1 cellular context compared by ENCODE assay signal in the genomic region with DNA sequence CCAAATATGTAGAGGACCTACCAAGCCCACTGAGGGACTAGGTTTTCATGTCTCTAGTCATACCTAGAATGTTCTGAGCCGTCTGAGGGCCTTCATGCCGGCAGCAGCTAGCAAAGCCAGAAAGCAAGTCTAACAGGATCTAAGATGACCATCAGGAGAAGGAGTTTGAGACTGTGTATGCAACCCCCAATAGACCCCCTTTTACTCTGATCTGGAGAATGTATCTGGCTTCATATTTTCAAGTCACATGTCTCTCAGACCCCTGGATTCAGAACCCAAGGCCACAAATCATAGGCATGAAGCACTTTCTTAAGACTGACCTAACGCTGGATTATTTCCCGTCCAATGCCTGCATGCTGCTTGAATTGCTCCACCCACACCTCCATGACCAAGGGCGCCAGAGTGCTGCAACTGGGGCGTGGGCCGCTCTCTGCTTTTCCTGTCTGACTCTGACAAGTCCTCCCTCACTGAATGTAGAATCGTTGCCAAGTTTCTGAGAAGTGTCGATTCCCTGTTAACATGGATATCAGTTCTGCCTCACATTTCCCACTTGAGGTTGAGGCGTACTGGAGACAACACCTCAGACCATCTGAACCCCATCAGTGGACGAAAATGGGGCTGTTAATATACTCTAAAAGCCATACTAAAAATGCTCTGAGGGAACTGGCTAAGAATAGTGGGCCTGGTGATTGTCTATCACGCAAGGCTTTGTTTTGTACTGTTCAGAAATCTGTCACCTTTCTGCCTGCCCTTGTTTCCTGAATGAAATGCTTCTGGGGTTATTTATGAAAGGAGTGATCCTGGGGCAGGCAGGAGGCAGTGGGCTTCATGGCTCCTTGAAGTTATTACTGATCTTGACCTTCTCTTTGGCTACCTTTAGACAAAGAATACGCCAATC.
TF ChIP-seq lines count a peak whose summit lies in the region.

No MANE protein-coding gene starts in this region.

TF ChIP-seq in K562, 482 proteins besides CTCF, POLR2A, EP300 and RAD21 (continued from another document and continues in another):
- TF ChIP-seq, protein P1, sequence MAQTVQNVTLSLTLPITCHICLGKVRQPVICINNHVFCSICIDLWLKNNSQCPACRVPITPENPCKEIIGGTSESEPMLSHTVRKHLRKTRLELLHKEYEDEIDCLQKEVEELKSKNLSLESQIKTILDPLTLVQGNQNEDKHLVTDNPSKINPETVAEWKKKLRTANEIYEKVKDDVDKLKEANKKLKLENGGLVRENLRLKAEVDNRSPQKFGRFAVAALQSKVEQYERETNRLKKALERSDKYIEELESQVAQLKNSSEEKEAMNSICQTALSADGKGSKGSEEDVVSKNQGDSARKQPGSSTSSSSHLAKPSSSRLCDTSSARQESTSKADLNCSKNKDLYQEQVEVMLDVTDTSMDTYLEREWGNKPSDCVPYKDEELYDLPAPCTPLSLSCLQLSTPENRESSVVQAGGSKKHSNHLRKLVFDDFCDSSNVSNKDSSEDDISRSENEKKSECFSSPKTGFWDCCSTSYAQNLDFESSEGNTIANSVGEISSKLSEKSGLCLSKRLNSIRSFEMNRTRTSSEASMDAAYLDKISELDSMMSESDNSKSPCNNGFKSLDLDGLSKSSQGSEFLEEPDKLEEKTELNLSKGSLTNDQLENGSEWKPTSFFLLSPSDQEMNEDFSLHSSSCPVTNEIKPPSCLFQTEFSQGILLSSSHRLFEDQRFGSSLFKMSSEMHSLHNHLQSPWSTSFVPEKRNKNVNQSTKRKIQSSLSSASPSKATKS (CRISPR knock-in tag; IDR thresholded peaks at IDR 0.05) = no peak
- no peak for TF ChIP-seq ZSCAN32 (CRISPR knock-in tag; IDR thresholded peaks at IDR 0.05)
- no peak for TF ChIP-seq TARDBP (IDR thresholded peaks at IDR 0.05)
- TF ChIP-seq, protein P2, sequence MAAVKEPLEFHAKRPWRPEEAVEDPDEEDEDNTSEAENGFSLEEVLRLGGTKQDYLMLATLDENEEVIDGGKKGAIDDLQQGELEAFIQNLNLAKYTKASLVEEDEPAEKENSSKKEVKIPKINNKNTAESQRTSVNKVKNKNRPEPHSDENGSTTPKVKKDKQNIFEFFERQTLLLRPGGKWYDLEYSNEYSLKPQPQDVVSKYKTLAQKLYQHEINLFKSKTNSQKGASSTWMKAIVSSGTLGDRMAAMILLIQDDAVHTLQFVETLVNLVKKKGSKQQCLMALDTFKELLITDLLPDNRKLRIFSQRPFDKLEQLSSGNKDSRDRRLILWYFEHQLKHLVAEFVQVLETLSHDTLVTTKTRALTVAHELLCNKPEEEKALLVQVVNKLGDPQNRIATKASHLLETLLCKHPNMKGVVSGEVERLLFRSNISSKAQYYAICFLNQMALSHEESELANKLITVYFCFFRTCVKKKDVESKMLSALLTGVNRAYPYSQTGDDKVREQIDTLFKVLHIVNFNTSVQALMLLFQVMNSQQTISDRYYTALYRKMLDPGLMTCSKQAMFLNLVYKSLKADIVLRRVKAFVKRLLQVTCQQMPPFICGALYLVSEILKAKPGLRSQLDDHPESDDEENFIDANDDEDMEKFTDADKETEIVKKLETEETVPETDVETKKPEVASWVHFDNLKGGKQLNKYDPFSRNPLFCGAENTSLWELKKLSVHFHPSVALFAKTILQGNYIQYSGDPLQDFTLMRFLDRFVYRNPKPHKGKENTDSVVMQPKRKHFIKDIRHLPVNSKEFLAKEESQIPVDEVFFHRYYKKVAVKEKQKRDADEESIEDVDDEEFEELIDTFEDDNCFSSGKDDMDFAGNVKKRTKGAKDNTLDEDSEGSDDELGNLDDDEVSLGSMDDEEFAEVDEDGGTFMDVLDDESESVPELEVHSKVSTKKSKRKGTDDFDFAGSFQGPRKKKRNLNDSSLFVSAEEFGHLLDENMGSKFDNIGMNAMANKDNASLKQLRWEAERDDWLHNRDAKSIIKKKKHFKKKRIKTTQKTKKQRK (IDR thresholded peaks at IDR 0.05; ENCODE audit: borderline replicate concordance, low read depth, low read length) = no peak
- no peak for TF ChIP-seq SIRT6 (IDR thresholded peaks at IDR 0.05; ENCODE audit: low read depth, low read length)
- no peak for TF ChIP-seq NELFE (IDR thresholded peaks at IDR 0.05; ENCODE audit: insufficient read depth, insufficient read length)
- TF ChIP-seq FOXJ2 (tag; IDR thresholded peaks at IDR 0.05) = no peak
- TF ChIP-seq, protein P3, sequence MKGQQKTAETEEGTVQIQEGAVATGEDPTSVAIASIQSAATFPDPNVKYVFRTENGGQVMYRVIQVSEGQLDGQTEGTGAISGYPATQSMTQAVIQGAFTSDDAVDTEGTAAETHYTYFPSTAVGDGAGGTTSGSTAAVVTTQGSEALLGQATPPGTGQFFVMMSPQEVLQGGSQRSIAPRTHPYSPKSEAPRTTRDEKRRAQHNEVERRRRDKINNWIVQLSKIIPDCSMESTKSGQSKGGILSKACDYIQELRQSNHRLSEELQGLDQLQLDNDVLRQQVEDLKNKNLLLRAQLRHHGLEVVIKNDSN (CRISPR knock-in tag; IDR thresholded peaks at IDR 0.05) = no peak
- TF ChIP-seq SREBF1 (IDR thresholded peaks at IDR 0.05; ENCODE audit: borderline replicate concordance, low read depth, low read length) = no peak
- no peak for TF ChIP-seq SRSF7 (optimal IDR thresholded peaks at IDR 0.05; ENCODE audit: low read depth, low read length)
- TF ChIP-seq, protein P4, sequence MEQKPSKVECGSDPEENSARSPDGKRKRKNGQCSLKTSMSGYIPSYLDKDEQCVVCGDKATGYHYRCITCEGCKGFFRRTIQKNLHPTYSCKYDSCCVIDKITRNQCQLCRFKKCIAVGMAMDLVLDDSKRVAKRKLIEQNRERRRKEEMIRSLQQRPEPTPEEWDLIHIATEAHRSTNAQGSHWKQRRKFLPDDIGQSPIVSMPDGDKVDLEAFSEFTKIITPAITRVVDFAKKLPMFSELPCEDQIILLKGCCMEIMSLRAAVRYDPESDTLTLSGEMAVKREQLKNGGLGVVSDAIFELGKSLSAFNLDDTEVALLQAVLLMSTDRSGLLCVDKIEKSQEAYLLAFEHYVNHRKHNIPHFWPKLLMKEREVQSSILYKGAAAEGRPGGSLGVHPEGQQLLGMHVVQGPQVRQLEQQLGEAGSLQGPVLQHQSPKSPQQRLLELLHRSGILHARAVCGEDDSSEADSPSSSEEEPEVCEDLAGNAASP (IDR thresholded peaks at IDR 0.05) = no peak
- peak; percentile 50; the same call in 1 of the 2 replicates for TF ChIP-seq TEAD4 (IDR thresholded peaks at IDR 0.05; ENCODE audit: low read length)
- no peak for TF ChIP-seq TEAD4 (CRISPR knock-in tag; IDR thresholded peaks at IDR 0.05; ENCODE audit: borderline replicate concordance)
- no peak for TF ChIP-seq HDAC3 (IDR thresholded peaks at IDR 0.05; ENCODE audit: borderline replicate concordance, partially characterized antibody)
- TF ChIP-seq SMARCA4 (IDR thresholded peaks at IDR 0.05) = peak; percentile 54; the same call in 1 of the 2 replicates
- peak; percentile 37 to 53 for TF ChIP-seq NRF1 (conservative IDR thresholded peaks at IDR 0.05 in 1 of 2, IDR thresholded peaks at IDR 0.05 in 1 of 2)
- TF ChIP-seq RBBP5 (IDR thresholded peaks at IDR 0.05; ENCODE audit: borderline replicate concordance, insufficient read depth, low read length, poor library complexity, severe bottlenecking) = no peak
- no peak for TF ChIP-seq SNIP1 (IDR thresholded peaks at IDR 0.05; ENCODE audit: low read depth)
- TF ChIP-seq ARNT (IDR thresholded peaks at IDR 0.05) = no peak
- TF ChIP-seq ZBTB17 (CRISPR knock-in tag; IDR thresholded peaks at IDR 0.05) = no peak
- no peak for TF ChIP-seq RBM17 (IDR thresholded peaks at IDR 0.05; ENCODE audit: borderline replicate concordance, low read depth, low read length)
- TF ChIP-seq, protein P5, sequence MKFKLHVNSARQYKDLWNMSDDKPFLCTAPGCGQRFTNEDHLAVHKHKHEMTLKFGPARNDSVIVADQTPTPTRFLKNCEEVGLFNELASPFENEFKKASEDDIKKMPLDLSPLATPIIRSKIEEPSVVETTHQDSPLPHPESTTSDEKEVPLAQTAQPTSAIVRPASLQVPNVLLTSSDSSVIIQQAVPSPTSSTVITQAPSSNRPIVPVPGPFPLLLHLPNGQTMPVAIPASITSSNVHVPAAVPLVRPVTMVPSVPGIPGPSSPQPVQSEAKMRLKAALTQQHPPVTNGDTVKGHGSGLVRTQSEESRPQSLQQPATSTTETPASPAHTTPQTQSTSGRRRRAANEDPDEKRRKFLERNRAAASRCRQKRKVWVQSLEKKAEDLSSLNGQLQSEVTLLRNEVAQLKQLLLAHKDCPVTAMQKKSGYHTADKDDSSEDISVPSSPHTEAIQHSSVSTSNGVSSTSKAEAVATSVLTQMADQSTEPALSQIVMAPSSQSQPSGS (CRISPR knock-in tag; IDR thresholded peaks at IDR 0.05) = no peak
- no peak for TF ChIP-seq PRMT5 (CRISPR knock-in tag; IDR thresholded peaks at IDR 0.05)
- no peak for TF ChIP-seq ZNF764 (CRISPR knock-in tag; IDR thresholded peaks at IDR 0.05; ENCODE audit: low read depth)
- no peak for TF ChIP-seq XRCC4 (IDR thresholded peaks at IDR 0.05; ENCODE audit: extremely low read depth, insufficient read depth, insufficient read length)
- TF ChIP-seq NUFIP1 (IDR thresholded peaks at IDR 0.05; ENCODE audit: partially characterized antibody) = no peak
- no peak for TF ChIP-seq ZNF644 (tag; IDR thresholded peaks at IDR 0.05; ENCODE audit: low read depth)
- TF ChIP-seq, protein P6, sequence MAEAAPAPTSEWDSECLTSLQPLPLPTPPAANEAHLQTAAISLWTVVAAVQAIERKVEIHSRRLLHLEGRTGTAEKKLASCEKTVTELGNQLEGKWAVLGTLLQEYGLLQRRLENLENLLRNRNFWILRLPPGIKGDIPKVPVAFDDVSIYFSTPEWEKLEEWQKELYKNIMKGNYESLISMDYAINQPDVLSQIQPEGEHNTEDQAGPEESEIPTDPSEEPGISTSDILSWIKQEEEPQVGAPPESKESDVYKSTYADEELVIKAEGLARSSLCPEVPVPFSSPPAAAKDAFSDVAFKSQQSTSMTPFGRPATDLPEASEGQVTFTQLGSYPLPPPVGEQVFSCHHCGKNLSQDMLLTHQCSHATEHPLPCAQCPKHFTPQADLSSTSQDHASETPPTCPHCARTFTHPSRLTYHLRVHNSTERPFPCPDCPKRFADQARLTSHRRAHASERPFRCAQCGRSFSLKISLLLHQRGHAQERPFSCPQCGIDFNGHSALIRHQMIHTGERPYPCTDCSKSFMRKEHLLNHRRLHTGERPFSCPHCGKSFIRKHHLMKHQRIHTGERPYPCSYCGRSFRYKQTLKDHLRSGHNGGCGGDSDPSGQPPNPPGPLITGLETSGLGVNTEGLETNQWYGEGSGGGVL (CRISPR knock-in tag; IDR thresholded peaks at IDR 0.05) = no peak
- no peak for TF ChIP-seq MTF1 (CRISPR knock-in tag; IDR thresholded peaks at IDR 0.05; ENCODE audit: borderline replicate concordance)
- TF ChIP-seq CBX8 (IDR thresholded peaks at IDR 0.05; ENCODE audit: borderline replicate concordance, extremely low read depth, low read depth, low read length, poor library complexity, severe bottlenecking) = no peak
- TF ChIP-seq RAD51 (IDR thresholded peaks at IDR 0.05; ENCODE audit: borderline replicate concordance, low read depth) = no peak
- TF ChIP-seq ZNF224 (CRISPR knock-in tag; IDR thresholded peaks at IDR 0.05) = no peak
- no peak for TF ChIP-seq HDGF (IDR thresholded peaks at IDR 0.05)
- no peak for TF ChIP-seq BRCA1 (IDR thresholded peaks at IDR 0.05)
- TF ChIP-seq BRCA1 (CRISPR knock-in tag; IDR thresholded peaks at IDR 0.05) = no peak
- no peak for TF ChIP-seq GATAD2B (IDR thresholded peaks at IDR 0.05; ENCODE audit: borderline replicate concordance)
- TF ChIP-seq ZNF253 (CRISPR knock-in tag; conservative IDR thresholded peaks at IDR 0.05) = no peak
- TF ChIP-seq, protein P7, sequence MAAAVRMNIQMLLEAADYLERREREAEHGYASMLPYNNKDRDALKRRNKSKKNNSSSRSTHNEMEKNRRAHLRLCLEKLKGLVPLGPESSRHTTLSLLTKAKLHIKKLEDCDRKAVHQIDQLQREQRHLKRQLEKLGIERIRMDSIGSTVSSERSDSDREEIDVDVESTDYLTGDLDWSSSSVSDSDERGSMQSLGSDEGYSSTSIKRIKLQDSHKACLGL (CRISPR knock-in tag; IDR thresholded peaks at IDR 0.05; ENCODE audit: borderline replicate concordance, poor library complexity, severe bottlenecking) = no peak
- TF ChIP-seq, protein P8, sequence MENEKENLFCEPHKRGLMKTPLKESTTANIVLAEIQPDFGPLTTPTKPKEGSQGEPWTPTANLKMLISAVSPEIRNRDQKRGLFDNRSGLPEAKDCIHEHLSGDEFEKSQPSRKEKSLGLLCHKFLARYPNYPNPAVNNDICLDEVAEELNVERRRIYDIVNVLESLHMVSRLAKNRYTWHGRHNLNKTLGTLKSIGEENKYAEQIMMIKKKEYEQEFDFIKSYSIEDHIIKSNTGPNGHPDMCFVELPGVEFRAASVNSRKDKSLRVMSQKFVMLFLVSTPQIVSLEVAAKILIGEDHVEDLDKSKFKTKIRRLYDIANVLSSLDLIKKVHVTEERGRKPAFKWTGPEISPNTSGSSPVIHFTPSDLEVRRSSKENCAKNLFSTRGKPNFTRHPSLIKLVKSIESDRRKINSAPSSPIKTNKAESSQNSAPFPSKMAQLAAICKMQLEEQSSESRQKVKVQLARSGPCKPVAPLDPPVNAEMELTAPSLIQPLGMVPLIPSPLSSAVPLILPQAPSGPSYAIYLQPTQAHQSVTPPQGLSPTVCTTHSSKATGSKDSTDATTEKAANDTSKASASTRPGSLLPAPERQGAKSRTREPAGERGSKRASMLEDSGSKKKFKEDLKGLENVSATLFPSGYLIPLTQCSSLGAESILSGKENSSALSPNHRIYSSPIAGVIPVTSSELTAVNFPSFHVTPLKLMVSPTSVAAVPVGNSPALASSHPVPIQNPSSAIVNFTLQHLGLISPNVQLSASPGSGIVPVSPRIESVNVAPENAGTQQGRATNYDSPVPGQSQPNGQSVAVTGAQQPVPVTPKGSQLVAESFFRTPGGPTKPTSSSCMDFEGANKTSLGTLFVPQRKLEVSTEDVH (IDR thresholded peaks at IDR 0.05; ENCODE audit: low read depth, partially characterized antibody) = no peak
- TF ChIP-seq, protein P9, sequence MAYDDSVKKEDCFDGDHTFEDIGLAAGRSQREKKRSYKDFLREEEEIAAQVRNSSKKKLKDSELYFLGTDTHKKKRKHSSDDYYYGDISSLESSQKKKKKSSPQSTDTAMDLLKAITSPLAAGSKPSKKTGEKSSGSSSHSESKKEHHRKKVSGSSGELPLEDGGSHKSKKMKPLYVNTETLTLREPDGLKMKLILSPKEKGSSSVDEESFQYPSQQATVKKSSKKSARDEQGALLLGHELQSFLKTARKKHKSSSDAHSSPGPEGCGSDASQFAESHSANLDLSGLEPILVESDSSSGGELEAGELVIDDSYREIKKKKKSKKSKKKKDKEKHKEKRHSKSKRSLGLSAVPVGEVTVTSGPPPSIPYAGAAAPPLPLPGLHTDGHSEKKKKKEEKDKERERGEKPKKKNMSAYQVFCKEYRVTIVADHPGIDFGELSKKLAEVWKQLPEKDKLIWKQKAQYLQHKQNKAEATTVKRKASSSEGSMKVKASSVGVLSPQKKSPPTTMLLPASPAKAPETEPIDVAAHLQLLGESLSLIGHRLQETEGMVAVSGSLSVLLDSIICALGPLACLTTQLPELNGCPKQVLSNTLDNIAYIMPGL (CRISPR knock-in tag; IDR thresholded peaks at IDR 0.05) = no peak
- no peak for TF ChIP-seq WHSC1 (IDR thresholded peaks at IDR 0.05; ENCODE audit: low read length)
